ENCODE assay signal across 26 cellular contexts in genomic region chr9:94161673-94162072, GRCh38.
"Had no signal": no experiment of that assay in that cellular context is flagged by ENCODE, and none has a peak within 500 bp of the region (broad histone marks: within the 10 kb centered on the region; RNA-seq: fewer than 3 reads in every experiment).

No MANE protein-coding gene starts in this region.

- ATAC-seq: heart right ventricle; left cardiac atrium; left lung; naive thymus-derived CD4-positive, alpha-beta T cell; psoas muscle; right cardiac atrium; stimulated activated naive B cell treated with anti-CD40 and anti-IgM and Interleukin-4, amounts not matched to agents 10 μg/mL and 1 μg/mL and 100 μg/mL, for 72 hours; upper lobe of right lung had no signal

- H3K4me1 ChIP-seq: uterus had no signal

- H3K27ac Mint-ChIP-seq: nephron; stimulated activated naive B cell treated with anti-CD40 and anti-IgM and Interleukin-4, amounts not matched to agents 10 μg/mL and 1 μg/mL and 100 μg/mL, for 72 hours; stimulated activated naive CD8-positive, alpha-beta T cell treated with anti-CD3 and anti-CD28 coated beads, Interleukin-15, Interleukin-2, amounts not matched to agents 100 ng/mL and 50 ng/mL, for 24 hours had no signal

- H3K27me3 Mint-ChIP-seq: stimulated activated naive B cell treated with anti-CD40 and anti-IgM and Interleukin-4, amounts not matched to agents 10 μg/mL and 1 μg/mL and 100 μg/mL, for 72 hours; stimulated activated naive CD8-positive, alpha-beta T cell treated with anti-CD3 and anti-CD28 coated beads, Interleukin-15, Interleukin-2, amounts not matched to agents 100 ng/mL and 50 ng/mL, for 24 hours had no signal

- FAIRE-seq: colon, islet of Langerhans had no signal

- H3K4me3 Mint-ChIP-seq: naive thymus-derived CD4-positive, alpha-beta T cell; nephron; stimulated activated naive B cell treated with anti-CD40 and anti-IgM and Interleukin-4, amounts not matched to agents 10 μg/mL and 1 μg/mL and 100 μg/mL, for 72 hours; stimulated activated naive CD8-positive, alpha-beta T cell treated with anti-CD3 and anti-CD28 coated beads, Interleukin-15, Interleukin-2, amounts not matched to agents 100 ng/mL and 50 ng/mL, for 24 hours had no signal

- H3K36me3 ChIP-seq: esophagus squamous epithelium, heart right ventricle, left lung, spleen, transverse colon, upper lobe of right lung, uterus had no signal

- H3K4me3 ChIP-seq: esophagus squamous epithelium, heart right ventricle, left lung, psoas muscle, skin epidermis, spleen, transverse colon, upper lobe of right lung, uterus had no signal

- H3K27ac ChIP-seq: esophagus squamous epithelium, heart right ventricle, left lung, psoas muscle, skin epidermis, spleen, transverse colon, upper lobe of right lung, uterus had no signal

- H3K27me3 ChIP-seq: esophagus squamous epithelium, heart right ventricle, left lung, spleen, transverse colon, upper lobe of right lung, uterus had no signal

- H3K36me3 Mint-ChIP-seq: naive thymus-derived CD4-positive, alpha-beta T cell; stimulated activated naive B cell treated with anti-CD40 and anti-IgM and Interleukin-4, amounts not matched to agents 10 μg/mL and 1 μg/mL and 100 μg/mL, for 72 hours had no signal

- H3K9me3 Mint-ChIP-seq: nephron; stimulated activated naive B cell treated with anti-CD40 and anti-IgM and Interleukin-4, amounts not matched to agents 10 μg/mL and 1 μg/mL and 100 μg/mL, for 72 hours; stimulated activated naive CD8-positive, alpha-beta T cell treated with anti-CD3 and anti-CD28 coated beads, Interleukin-15, Interleukin-2, amounts not matched to agents 100 ng/mL and 50 ng/mL, for 24 hours had no signal

- H3K9me3 ChIP-seq: esophagus squamous epithelium, heart right ventricle, left lung, psoas muscle, spleen, transverse colon, upper lobe of right lung, uterus had no signal

- DNase-seq: cerebellar nuclear complex; effector memory CD4-positive, alpha-beta T cell; esophagus squamous epithelium; foreskin melanocyte; glutamatergic neuron; heart right ventricle; hippocampal formation; left cardiac atrium; left lung; mesenchymal stem cell; midbrain; naive thymus-derived CD4-positive, alpha-beta T cell; occipital lobe; psoas muscle; right cardiac atrium; spleen; stimulated activated CD4-positive, alpha-beta T cell treated with anti-CD3 and anti-CD28 coated beads, Interleukin-4, amount 100 ng/mL, for 4 hours; stimulated activated naive B cell treated with anti-CD40 and anti-IgM and Interleukin-4, amounts not matched to agents 10 μg/mL and 1 μg/mL and 100 μg/mL, for 72 hours; transverse colon; upper lobe of right lung; uterus had no signal
